ENCODE assay signal across 13 cellular contexts in genomic region chr12:15613981-15614380, GRCh38.
"Had no signal": no experiment of that assay in that cellular context is flagged by ENCODE, and none has a peak within 500 bp of the region (broad histone marks: within the 10 kb centered on the region; RNA-seq: fewer than 3 reads in every experiment).

No MANE protein-coding gene starts in this region.

- H3K27ac ChIP-seq: dorsolateral prefrontal cortex, ovary, sigmoid colon, thyroid gland had no signal

- H3K4me3 Mint-ChIP-seq: activated naive CD8-positive, alpha-beta T cell treated with anti-CD3 and anti-CD28 coated beads, Interleukin-2, amount 10 ng/mL, durations not matched to agents 7 days and 5 days; activated T-helper 1 cell treated with anti-CD3 and anti-CD28 coated beads, Interleukin-12 subunit alpha, Interleukin-12 subunit beta, Interleukin-2, Interleukin-4 antibody, amounts not matched to agents 30 ng/mL and 10 ng/mL and 1 ng/mL, durations not matched to agents 14 hours and 24 hours and 36 hours; immature natural killer cell had no signal

- DNase-seq: activated CD4-positive, alpha-beta T cell treated with anti-CD3 and anti-CD28 coated beads, Interleukin-2, amount 50 U/mL, for 1 hour; activated naive CD8-positive, alpha-beta T cell treated with anti-CD3 and anti-CD28 coated beads, Interleukin-2, amount 10 ng/mL, durations not matched to agents 7 days and 5 days; dorsolateral prefrontal cortex; erythroblast; head of caudate nucleus; immature natural killer cell; ovary; sigmoid colon; stimulated activated CD4-positive, alpha-beta T cell treated with anti-CD3 and anti-CD28 coated beads, Interleukin-1b, Interleukin-23, amount 100 ng/mL, for 48 hours; T-helper 9 cell; thyroid gland had no signal

- H3K9me3 ChIP-seq: ovary, thyroid gland had no signal

- H3K4me1 ChIP-seq: sigmoid colon, thyroid gland had no signal

- H3K27ac Mint-ChIP-seq: activated naive CD8-positive, alpha-beta T cell treated with anti-CD3 and anti-CD28 coated beads, Interleukin-2, amount 10 ng/mL, durations not matched to agents 7 days and 5 days; activated T-helper 1 cell treated with anti-CD3 and anti-CD28 coated beads, Interleukin-12 subunit alpha, Interleukin-12 subunit beta, Interleukin-2, Interleukin-4 antibody, amounts not matched to agents 30 ng/mL and 10 ng/mL and 1 ng/mL, durations not matched to agents 14 hours and 24 hours and 36 hours; immature natural killer cell had no signal

- H3K4me3 ChIP-seq: ascending aorta, dorsolateral prefrontal cortex, ovary, sigmoid colon, thyroid gland had no signal

- H3K27me3 ChIP-seq: ascending aorta, dorsolateral prefrontal cortex, ovary, sigmoid colon, thyroid gland had no signal

- H3K4me1 Mint-ChIP-seq: immature natural killer cell had no signal

- H3K36me3 Mint-ChIP-seq: activated naive CD8-positive, alpha-beta T cell treated with anti-CD3 and anti-CD28 coated beads, Interleukin-2, amount 10 ng/mL, durations not matched to agents 7 days and 5 days; immature natural killer cell had no signal

- H3K36me3 ChIP-seq: ovary, thyroid gland had no signal
